In the genomic region with DNA sequence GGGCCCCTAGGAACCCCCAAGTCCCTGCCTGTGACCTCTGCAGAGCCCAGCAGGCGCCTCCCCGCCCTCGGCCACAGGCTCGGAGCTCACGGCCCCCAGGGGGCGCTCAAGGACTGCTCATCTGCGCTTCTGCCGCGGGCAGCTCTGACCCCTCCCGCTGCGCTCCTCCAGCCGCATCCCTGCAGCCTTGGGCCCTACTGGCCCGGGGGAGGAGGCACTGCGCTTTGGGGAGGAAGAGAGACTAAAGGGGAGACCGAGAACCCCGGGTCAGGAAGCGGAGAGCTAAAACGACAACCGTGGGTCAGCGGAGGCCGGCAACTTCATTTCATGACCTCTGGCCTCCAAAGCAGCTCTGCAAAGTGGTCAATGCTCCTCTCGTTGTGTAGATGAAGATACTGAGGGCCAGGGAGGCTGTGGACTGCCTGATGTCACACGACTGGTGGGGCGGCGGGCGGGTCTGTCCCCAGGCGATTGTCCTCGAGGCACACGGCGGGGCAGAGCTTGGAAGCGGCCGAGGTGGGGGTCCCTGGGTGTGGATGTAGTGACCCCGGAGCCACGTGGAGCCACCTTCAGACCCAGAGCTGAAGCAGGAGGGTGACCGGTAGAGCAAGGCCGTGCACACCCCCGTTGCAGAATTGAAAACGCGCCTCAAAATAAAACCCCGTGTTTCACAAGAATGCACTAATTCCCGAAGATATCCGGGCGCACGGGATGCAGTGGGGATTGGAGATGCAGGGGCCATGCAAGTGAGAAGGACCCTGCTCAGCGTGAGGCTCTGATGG, we compare ENCODE assay signal across 9 cellular contexts. TPM values are rescaled to one million over a fixed set of nuclear protein-coding genes. Genes with fewer than 3 reads are reported as not detected.
DNase-seq lines count a peak whose midpoint lies in the region; ATAC-seq, FAIRE-seq and TF ChIP-seq lines count a peak whose summit lies in the region.
"Had no signal": no experiment of that assay in that cellular context is flagged by ENCODE, and none has a peak within 500 bp of the region (broad histone marks: within the 10 kb centered on the region; RNA-seq: fewer than 3 reads in every experiment).

No MANE protein-coding gene starts in this region.

- intact Hi-C loops in left colon (cut with DNase I, micrococcal nuclease): loop anchor here (2.0 to 5.0 kb wide), 2 partner anchors 138 to 139 kb away; a partner anchor contains a TSS

- DNase-seq in D721Med (ENCODE audit: insufficient read length, low spot score) (peak; percentile 34), NCI-H2227 treated with DMSO at 0.1 percent for 48 hours (lab: John Stamatoyannopoulos, UW) (peak; percentile 76), choroid plexus epithelial cell (ENCODE audit: low read depth) (peak; percentile 75), left colon (peak; percentile 78 to 96)
- DNase-seq in activated CD4-positive, alpha-beta T cell treated with anti-CD3 and anti-CD28 coated beads for 4 hours: peak; percentile 76 to 78
- peak; percentile 90 for DNase-seq in stimulated activated CD4-positive, alpha-beta T cell treated with anti-CD3 and anti-CD28 coated beads, Interleukin-15, amount 100 ng/mL, for 24 hours

- no peak for FAIRE-seq in D721Med (lab: Jason Lieb, UNC)
- FAIRE-seq: endometrium had no signal

- H3K4me3 ChIP-seq in choroid plexus epithelial cell (ENCODE audit: low read depth, low read length): no peak overlapping the region

- peak; percentile 67 for ATAC-seq in HG02642 (IDR thresholded peaks at IDR 0.05; ENCODE audit: poor library complexity, unreplicated experiment)
- ATAC-seq in left colon: peak; percentile 94
- ATAC-seq in HG03565 (IDR thresholded peaks at IDR 0.05; ENCODE audit: unreplicated experiment): no peak

- TF ChIP-seq CTCF in D721Med (IDR thresholded peaks at IDR 0.05; ENCODE audit: insufficient read depth, missing control alignments): peak; percentile 75
- peak; percentile 85 for TF ChIP-seq CTCF in choroid plexus epithelial cell (conservative IDR thresholded peaks at IDR 0.05; ENCODE audit: low read depth, low read length)

RNA-seq across cellular contexts. Expression of a gene that starts 2.7 kb away (rescaled TPM):
- not detected for total RNA-seq in left colon

RNA-seq across cellular contexts. Expression of a gene that starts 56.1 kb away (rescaled TPM):
- total RNA-seq in left colon: 1 to 10 TPM in 1 of 2 donors, under 1 TPM in 1; 0.87 to 1.7 TPM

Comparison
In these comparisons a context has a peak if more than half of its experiments do, and no peak if none do; other contexts are left out.
1. DNase-seq: peak in every context shown above with its lines; median percentile 90 in stimulated activated CD4-positive, alpha-beta T cell treated with anti-CD3 and anti-CD28 coated beads, Interleukin-15, amount 100 ng/mL, for 24 hours; 87 in left colon; 77 in activated CD4-positive, alpha-beta T cell treated with anti-CD3 and anti-CD28 coated beads for 4 hours; 76 in NCI-H2227 treated with DMSO at 0.1 percent for 48 hours; 75 in choroid plexus epithelial cell; 34 in D721Med.